Comparison of ENCODE assay signal across 1 cellular context in the genomic region with DNA sequence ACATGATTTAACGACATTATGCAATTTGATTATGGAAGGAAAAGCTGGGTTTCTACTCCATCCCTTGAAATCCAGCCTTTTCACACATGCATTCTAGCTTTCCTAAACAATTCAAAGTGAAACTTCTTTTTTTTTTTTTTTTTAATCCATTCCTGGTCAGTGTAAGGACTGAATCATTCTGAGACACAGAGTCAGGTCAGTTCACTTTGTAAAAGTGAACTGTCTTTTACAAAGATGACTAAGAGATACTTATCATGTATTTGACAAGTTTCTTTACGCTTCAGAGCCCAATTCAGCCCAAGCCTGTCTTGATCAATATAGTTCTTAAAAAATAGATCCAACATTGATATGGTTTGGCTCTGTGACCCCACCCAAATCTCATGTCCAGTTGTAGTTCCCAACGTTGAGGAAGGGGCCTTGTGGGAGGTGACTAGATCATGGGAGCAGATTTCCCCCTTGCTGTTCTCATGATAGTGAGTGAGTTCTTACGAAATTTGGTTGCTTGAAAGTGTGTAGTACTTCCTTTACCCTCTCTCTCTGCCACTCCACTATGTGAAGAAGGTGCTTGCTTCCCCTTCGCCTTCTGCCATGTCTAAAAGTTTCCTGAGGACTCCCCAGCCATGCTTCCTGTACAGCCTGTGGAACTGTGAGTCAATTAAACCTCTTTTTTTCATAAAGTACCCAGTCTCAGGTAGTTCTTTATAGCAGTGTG.
TF ChIP-seq lines count a peak whose summit lies in the region.

No MANE protein-coding gene starts in this region.

TF ChIP-seq in SK-N-SH treated with all-trans-retinoic acid at 6 μM for 48 hours, 23 proteins besides CTCF, POLR2A, EP300 and RAD21 (continued from another document):
- TF ChIP-seq, protein P1, sequence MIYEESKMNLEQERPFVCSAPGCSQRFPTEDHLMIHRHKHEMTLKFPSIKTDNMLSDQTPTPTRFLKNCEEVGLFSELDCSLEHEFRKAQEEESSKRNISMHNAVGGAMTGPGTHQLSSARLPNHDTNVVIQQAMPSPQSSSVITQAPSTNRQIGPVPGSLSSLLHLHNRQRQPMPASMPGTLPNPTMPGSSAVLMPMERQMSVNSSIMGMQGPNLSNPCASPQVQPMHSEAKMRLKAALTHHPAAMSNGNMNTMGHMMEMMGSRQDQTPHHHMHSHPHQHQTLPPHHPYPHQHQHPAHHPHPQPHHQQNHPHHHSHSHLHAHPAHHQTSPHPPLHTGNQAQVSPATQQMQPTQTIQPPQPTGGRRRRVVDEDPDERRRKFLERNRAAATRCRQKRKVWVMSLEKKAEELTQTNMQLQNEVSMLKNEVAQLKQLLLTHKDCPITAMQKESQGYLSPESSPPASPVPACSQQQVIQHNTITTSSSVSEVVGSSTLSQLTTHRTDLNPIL (CRISPR knock-in tag; IDR thresholded peaks at IDR 0.05; ENCODE audit: low read depth): no peak
